8 cellular contexts compared by ENCODE assay signal in the genomic region with DNA sequence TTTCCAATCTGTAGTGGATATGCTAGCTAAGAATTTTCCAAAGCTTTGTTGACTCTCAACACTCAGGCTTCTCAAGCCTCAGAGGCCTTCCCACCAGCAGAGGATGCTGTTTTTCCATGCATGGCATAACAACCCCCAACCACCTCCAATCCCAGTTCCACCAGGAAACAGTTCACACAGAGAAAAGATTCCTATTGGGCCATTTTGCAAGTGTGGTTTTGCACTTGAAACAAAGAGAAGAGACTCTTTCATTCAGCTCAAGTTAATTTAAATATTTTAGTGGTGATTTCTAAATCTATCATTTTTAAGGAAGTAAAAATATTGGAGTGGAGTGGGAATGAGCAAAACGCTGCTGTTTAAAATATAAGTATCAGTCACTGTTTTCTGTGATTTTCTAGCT.
DNase-seq lines count a peak whose midpoint lies in the region; ATAC-seq and TF ChIP-seq lines count a peak whose summit lies in the region.

No MANE protein-coding gene starts in this region.

- no peaks in the 10 kb centered on the region for H3K4me1 ChIP-seq in ascending aorta
- no peaks in the 10 kb centered on the region for H3K4me1 ChIP-seq in spleen
- no peaks in the 10 kb centered on the region for H3K4me1 ChIP-seq in effector memory CD4-positive, alpha-beta T cell (ENCODE audit: control insufficient read depth, insufficient read depth, low read length, poor library complexity, severe bottlenecking)

- H3K36me3 ChIP-seq in ascending aorta (no peaks in the 10 kb centered on the region), spleen (no peaks in the 10 kb centered on the region)
- no peaks in the 10 kb centered on the region for H3K36me3 ChIP-seq in effector memory CD4-positive, alpha-beta T cell (ENCODE audit: control insufficient read depth, insufficient read depth, low read length)

- no peak for ATAC-seq in GM19035 (IDR thresholded peaks at IDR 0.05; ENCODE audit: unreplicated experiment)
- ATAC-seq in HG03045 (IDR thresholded peaks at IDR 0.05; ENCODE audit: unreplicated experiment) = no peak

- H3K27ac ChIP-seq in ascending aorta = no peak overlapping the region
- no peak overlapping the region for H3K27ac ChIP-seq in spleen
- no peak overlapping the region for H3K27ac ChIP-seq in effector memory CD4-positive, alpha-beta T cell (ENCODE audit: insufficient read depth, low read length, poor library complexity, severe bottlenecking)

- intact Hi-C loops in ascending aorta (cut with DNase I) (loop anchor here (1.0 to 5.0 kb wide), 2 partner anchors 147 to 223 kb away; no protein-coding TSS in a partner anchor), spleen (cut with DNase I; ENCODE audit: low total_unique reads) (no loop called here)

- no peak overlapping the region for H3K4me3 ChIP-seq in GM12864 (ENCODE audit: low read depth, low read length)
- H3K4me3 ChIP-seq in ascending aorta = no peak overlapping the region
- no peak overlapping the region for H3K4me3 ChIP-seq in spleen
- H3K4me3 ChIP-seq in effector memory CD4-positive, alpha-beta T cell (ENCODE audit: insufficient read depth, low read depth, low read length, poor library complexity, severe bottlenecking) = no peak overlapping the region

- H3K9me3 ChIP-seq in ascending aorta (no peaks in the 10 kb centered on the region), spleen (no peaks in the 10 kb centered on the region)
- no peaks in the 10 kb centered on the region for H3K9me3 ChIP-seq in effector memory CD4-positive, alpha-beta T cell (ENCODE audit: control insufficient read depth, low read length)

- DNase-seq in GM12864 (ENCODE audit: low read depth) = no peak
- peak; percentile 82 for DNase-seq in NCI-H2107 treated with DMSO at 0.1 percent for 48 hours (lab: John Stamatoyannopoulos, UW; ENCODE audit: unreplicated experiment)
- peak in 1 of 2 donors; percentile 80 for DNase-seq in ascending aorta (ENCODE audit: low spot score in 2 of 2)
- DNase-seq in hypothalamus (lab: John Stamatoyannopoulos, UW) = peak in 29 of 51 donors; percentile 1 to 63 (median 23)
- no peak for DNase-seq in spleen
- DNase-seq in effector memory CD4-positive, alpha-beta T cell = no peak

- no peak for TF ChIP-seq POLR2A in spleen (IDR thresholded peaks at IDR 0.05)

- WGBS in spleen, 5 donors = 27 to 48% (median 36%) methylated on average over 1 of the region's 1 CpG

- peak; percentile 41 for TF ChIP-seq CTCF in GM12864 (IDR thresholded peaks at IDR 0.05; ENCODE audit: low read depth, low read length, missing control alignments)
- TF ChIP-seq CTCF in ascending aorta (IDR thresholded peaks at IDR 0.05) = peak; percentile 83 to 97 (median 97)
- peak in 8 of 11 experiments; percentile 15 to 59 (median 42) for TF ChIP-seq CTCF in spleen (IDR thresholded peaks at IDR 0.05 in 8 of 11, conservative IDR thresholded peaks at IDR 0.05 in 3 of 11)

- H3K27me3 ChIP-seq in ascending aorta (no peaks in the 10 kb centered on the region), spleen (replicated peaks in 1 of 7) (no peaks in the 10 kb centered on the region)
- no peaks in the 10 kb centered on the region for H3K27me3 ChIP-seq in effector memory CD4-positive, alpha-beta T cell (replicated peaks; ENCODE audit: control insufficient read depth, insufficient read depth, low read length, poor library complexity, severe bottlenecking)

Comparison
In these comparisons a context has a peak if more than half of its experiments do, and no peak if none do; other contexts are left out.
1. DNase-seq: peak in NCI-H2107 treated with DMSO at 0.1 percent for 48 hours (single experiment) and hypothalamus (29 of 51); none in GM12864 (single experiment), spleen (single experiment) and effector memory CD4-positive, alpha-beta T cell (0 of 3).
2. CTCF ChIP-seq: peak in every context shown above with its lines; median percentile 97 in ascending aorta; 42 in spleen; 41 in GM12864.